Comparison of ENCODE assay signal across 8 cellular contexts in genomic region chr1:120414911-120415480, GRCh38. TPM values are rescaled to one million over a fixed set of nuclear protein-coding genes. Genes with fewer than 3 reads are reported as not detected.
DNase-seq lines count a peak whose midpoint lies in the region; ATAC-seq and TF ChIP-seq lines count a peak whose summit lies in the region.
"Not testable (repeated sequence)": the region's sequence is repeated elsewhere in the genome, so short reads cannot be mapped to it uniquely, and the experiment has no call there.

NBPF8 (plus strand) TSS chr1:120415035; CDS start chr1:120436523, 21,488 bp downstream.

- H3K4me1 ChIP-seq in effector memory CD4-positive, alpha-beta T cell (ENCODE audit: control insufficient read depth, insufficient read depth, low read length, poor library complexity, severe bottlenecking); lung (ENCODE audit: control insufficient read depth in 2 of 2, insufficient read depth in 2 of 2, low read length in 2 of 2): not testable (repeated sequence)

- WGBS in lung, 2 donors = 0 to 1% methylated on average over 29 to 46 of the region's 64 CpGs

- DNase-seq in Ammon's horn (ENCODE audit: low spot score) (peak; percentile 39), OCI-M1 (lab: John Stamatoyannopoulos, UW) (peak; percentile 80), lung (ENCODE audit: low spot score) (peak; percentile 73)
- DNase-seq in activated CD8-positive, alpha-beta memory T cell treated with anti-CD3 and anti-CD28 coated beads, Interleukin-2, amount 50 U/mL, for 1 hour (ENCODE audit: extremely low read depth) = peak; percentile 18
- peak; percentile 28 to 59 (median 51) for DNase-seq in effector memory CD4-positive, alpha-beta T cell
- peak; percentile 56 to 62 for DNase-seq in stimulated activated CD4-positive, alpha-beta T cell treated with anti-CD3 and anti-CD28 coated beads, Interleukin-2, amount 100 ng/mL, for 48 hours

- peak; percentile 84 for ATAC-seq in GM19468 (IDR thresholded peaks at IDR 0.05; ENCODE audit: extremely low read depth, unreplicated experiment)
- peak; percentile 97 for ATAC-seq in HG03520 (IDR thresholded peaks at IDR 0.05; ENCODE audit: unreplicated experiment)
- peak; percentile 95 for ATAC-seq in lung (ENCODE audit: insufficient read depth, low FRiP score)

- not testable (repeated sequence) for H3K9me3 ChIP-seq in effector memory CD4-positive, alpha-beta T cell (ENCODE audit: control insufficient read depth, low read length); lung (ENCODE audit: control insufficient read depth in 2 of 2, insufficient read depth in 1 of 2, low read length in 1 of 2)

- not testable (repeated sequence) for TF ChIP-seq CTCF in lung (IDR thresholded peaks at IDR 0.05; ENCODE audit: control extremely low read depth, extremely low read depth)

- peak within 1 kb of the TSS; percentile 48 for H3K27ac ChIP-seq in effector memory CD4-positive, alpha-beta T cell (ENCODE audit: insufficient read depth, low read length, poor library complexity, severe bottlenecking)
- H3K27ac ChIP-seq in lung (ENCODE audit: low read depth in 1 of 2, low read length in 1 of 2) = peak within 1 kb of the TSS in 1 of 2 donors; percentile 29

- not testable (repeated sequence) for H3K36me3 ChIP-seq in effector memory CD4-positive, alpha-beta T cell (ENCODE audit: control insufficient read depth, insufficient read depth, low read length); lung (ENCODE audit: control insufficient read depth in 2 of 2, insufficient read depth in 2 of 2, low read length in 2 of 2)

- not testable (repeated sequence) for H3K27me3 ChIP-seq in effector memory CD4-positive, alpha-beta T cell (replicated peaks; ENCODE audit: control insufficient read depth, insufficient read depth, low read length, poor library complexity, severe bottlenecking); lung (ENCODE audit: control insufficient read depth, insufficient read depth)

- peak within 1 kb of the TSS; percentile 50 for H3K4me3 ChIP-seq in effector memory CD4-positive, alpha-beta T cell (ENCODE audit: insufficient read depth, low read depth, low read length, poor library complexity, severe bottlenecking)
- H3K4me3 ChIP-seq in lung = peak within 1 kb of the TSS; percentile 39

RNA-seq across cellular contexts. Expression of gene NBPF8, which starts in this region (rescaled TPM):
- total RNA-seq in lung = 10 to 100 TPM in 1 of 2 donors, 1 to 10 TPM in 1; 8.4 to 17.2 TPM
- polyA plus RNA-seq in lung = 1 to 10 TPM; 6.2 to 9.9 TPM

Comparison
In these comparisons a context has a peak if more than half of its experiments do, and no peak if none do; other contexts are left out.
1. DNase-seq: peak in every context shown above with its lines; median percentile 80 in OCI-M1; 73 in lung; 59 in stimulated activated CD4-positive, alpha-beta T cell treated with anti-CD3 and anti-CD28 coated beads, Interleukin-2, amount 100 ng/mL, for 48 hours; 51 in effector memory CD4-positive, alpha-beta T cell; 39 in Ammon's horn; 18 in activated CD8-positive, alpha-beta memory T cell treated with anti-CD3 and anti-CD28 coated beads, Interleukin-2, amount 50 U/mL, for 1 hour.